In genomic region chr22:20392983-20393704, GRCh38 we compare ENCODE assay signal across 8 cellular contexts. TPM values are rescaled to one million over a fixed set of nuclear protein-coding genes. Genes with fewer than 3 reads are reported as not detected.
DNase-seq lines count a peak whose midpoint lies in the region; ATAC-seq, FAIRE-seq and TF ChIP-seq lines count a peak whose summit lies in the region.

No MANE protein-coding gene starts in this region.

- BruUV-seq in HepG2 (replicated peaks; lab: Mats Ljungman, UMichigan), result no TSS peak

- H3K4me3 ChIP-seq in ascending aorta (peak overlapping the region; percentile 84 to 98), HepG2 (replicated peaks in 1 of 3; ENCODE audit: insufficient read depth in 1 of 3, low read depth in 2 of 3, low read length in 3 of 3) (peak overlapping the region; percentile 59 to 82 (median 82)), thoracic aorta (peak overlapping the region; percentile 93)

- H3K9ac ChIP-seq in HepG2 (ENCODE audit: insufficient read depth, low read depth, low read length), result peak overlapping the region; percentile 76; the same call in 1 of the 2 replicates

- H3K79me2 ChIP-seq in HepG2 (ENCODE audit: insufficient read depth, low read length), result no peaks in the 10 kb centered on the region

- H3K9me3 Mint-ChIP-seq in activated CD4-positive, alpha-beta T cell treated with anti-CD3 and anti-CD28 coated beads, Interleukin-2, amount 10 ng/mL, durations not matched to agents 24 days and 14 days, result no peaks in the 10 kb centered on the region

- in situ Hi-C loops in HepG2 (cut with HindIII; ENCODE audit: extremely low pct_ligation_motif_present, low pct_unique_long_range_greater_than_20kb), result no loop called here

- ATAC-seq in HepG2 (no peak), thoracic aorta (ENCODE audit: insufficient number of reproducible peaks, low FRiP score, low read depth) (no peak)

- TF ChIP-seq CTCF in ascending aorta (IDR thresholded peaks at IDR 0.05), result no peak
- no peak for TF ChIP-seq CTCF in HepG2 (CRISPR knock-in tag; IDR thresholded peaks at IDR 0.05)
- TF ChIP-seq CTCF in thoracic aorta (IDR thresholded peaks at IDR 0.05), result no peak

- peak overlapping the region; percentile 89 for H3K27ac Mint-ChIP-seq in activated CD4-positive, alpha-beta T cell treated with anti-CD3 and anti-CD28 coated beads, Interleukin-2, amount 10 ng/mL, durations not matched to agents 24 days and 14 days

- H3K4me1 Mint-ChIP-seq in activated CD4-positive, alpha-beta T cell treated with anti-CD3 and anti-CD28 coated beads, Interleukin-2, amount 10 ng/mL, durations not matched to agents 24 days and 14 days, result peaks cover 20% of the 10 kb centered on the region

- no peak for DNase-seq in activated CD4-positive, alpha-beta T cell treated with anti-CD3 and anti-CD28 coated beads, Interleukin-2, amount 10 ng/mL, durations not matched to agents 24 days and 14 days
- no peak for DNase-seq in activated CD4-positive, alpha-beta T cell treated with anti-CD3 and anti-CD28 coated beads, Interleukin-2, amount 50 U/mL, for 4 hours
- DNase-seq in ascending aorta (ENCODE audit: low spot score in 2 of 2), result no peak
- DNase-seq in HepG2 (ENCODE audit: low spot score), result no peak
- DNase-seq in thoracic aorta (ENCODE audit: low spot score), result no peak
- DNase-seq in cortex of kidney (lab: John Stamatoyannopoulos, UW), result no peak
- no peak for DNase-seq in HT-29 (ENCODE audit: low spot score)
- DNase-seq in activated CD4-positive, alpha-beta T cell treated with anti-CD3 and anti-CD28 coated beads for 4 hours, result no peak

- peak overlapping the region; percentile 61 to 81 for H3K27ac ChIP-seq in ascending aorta
- no peak overlapping the region for H3K27ac ChIP-seq in HepG2 (ENCODE audit: extremely low read length, insufficient read depth, low read length)
- peak overlapping the region; percentile 71 to 77 for H3K27ac ChIP-seq in thoracic aorta

- peaks cover 2% of the 10 kb centered on the region for H3K27me3 Mint-ChIP-seq in activated CD4-positive, alpha-beta T cell treated with anti-CD3 and anti-CD28 coated beads, Interleukin-2, amount 10 ng/mL, durations not matched to agents 24 days and 14 days

- POLR2A ChIA-PET in HepG2 (lab: Yijun Ruan, JAX), result interaction anchor here (0.6 to 1.5 kb wide), 7 partner anchors 10 to 276 kb away, joined by 3 to 6 read pairs (median 4); partner anchors contain the start of genes DGCR6L and TRMT2A

- H3K4me1 ChIP-seq in ascending aorta, result peaks cover 4 to 18% of the 10 kb centered on the region in 2 donors
- H3K4me1 ChIP-seq in HepG2 (ENCODE audit: insufficient read depth, low read length), result peaks cover 30% of the 10 kb centered on the region
- H3K4me1 ChIP-seq in thoracic aorta (ENCODE audit: control insufficient read depth in 1 of 2, low read depth in 2 of 2), result peaks cover 8 to 19% of the 10 kb centered on the region in 2 donors

- TF ChIP-seq POLR2A in HepG2 (IDR thresholded peaks at IDR 0.05; ENCODE audit: insufficient read depth in 1 of 2, low read depth in 2 of 2, low read length in 2 of 2), result no peak

- WGBS in HepG2 (ENCODE audit: low lambda C conversion rate), result 95% methylated on average over 9 of the region's 23 CpGs

- CTCF ChIA-PET in HepG2 (lab: Yijun Ruan, JAX; ENCODE audit: low intra/inter-chr PET ratio, low total read pairs), result no interaction called here

- H3K36me3 Mint-ChIP-seq in activated CD4-positive, alpha-beta T cell treated with anti-CD3 and anti-CD28 coated beads, Interleukin-2, amount 10 ng/mL, durations not matched to agents 24 days and 14 days (ENCODE audit: low read depth), result peaks cover 8% of the 10 kb centered on the region

- H3K4me3 Mint-ChIP-seq in activated CD4-positive, alpha-beta T cell treated with anti-CD3 and anti-CD28 coated beads, Interleukin-2, amount 10 ng/mL, durations not matched to agents 24 days and 14 days, result peak overlapping the region; percentile 89

- H2AFZ ChIP-seq in HepG2 (ENCODE audit: low read length), result no peak overlapping the region

- no peak for FAIRE-seq in HepG2 (lab: Jason Lieb, UNC)

- H3K36me3 ChIP-seq in ascending aorta (no peaks in the 10 kb centered on the region), HepG2 (replicated peaks in 1 of 2; ENCODE audit: control insufficient read depth in 1 of 2, insufficient read depth in 2 of 2, low read length in 2 of 2) (no peaks in the 10 kb centered on the region; a peak in 1 of 5 replicates), thoracic aorta (no peaks in the 10 kb centered on the region)

- TF ChIP-seq RAD21 in HepG2 (CRISPR knock-in tag; IDR thresholded peaks at IDR 0.05), result no peak

- intact Hi-C loops in activated CD4-positive, alpha-beta T cell treated with anti-CD3 and anti-CD28 coated beads, Interleukin-2, amount 10 ng/mL, durations not matched to agents 24 days and 14 days (cut with micrococcal nuclease), result loop anchor here (5.0 kb wide), 1 partner anchor 71 kb away; the partner anchor contains the start of gene DGCR6L
- intact Hi-C loops in ascending aorta (cut with DNase I), result loop anchor here (1.0 kb wide), 1 partner anchor 73 kb away; the partner anchor contains the start of gene DGCR6L
- intact Hi-C loops in HepG2 (cut with micrococcal nuclease; ENCODE audit: unreplicated experiment), result no loop called here

- TF ChIP-seq EP300 in HepG2 (IDR thresholded peaks at IDR 0.05; ENCODE audit: low read depth in 2 of 2, low read length in 2 of 2), result no peak
- TF ChIP-seq EP300 in HepG2 (CRISPR knock-in tag; IDR thresholded peaks at IDR 0.05; ENCODE audit: borderline replicate concordance), result no peak

- H3K27me3 ChIP-seq in ascending aorta (no peaks in the 10 kb centered on the region), HepG2 (ENCODE audit: control insufficient read depth in 1 of 2, insufficient read depth in 2 of 2, low read length in 2 of 2) (peaks cover 1 to 16% of the 10 kb centered on the region in 2 experiments; a peak in 2 of 5 replicates), thoracic aorta (replicated peaks; ENCODE audit: insufficient read depth) (no peaks in the 10 kb centered on the region)

- peak overlapping the region; percentile 80 for H3K4me2 ChIP-seq in HepG2 (ENCODE audit: low read depth, low read length)

- H3K9me3 ChIP-seq in ascending aorta (no peaks in the 10 kb centered on the region), HepG2 (ENCODE audit: low read length) (no peaks in the 10 kb centered on the region), thoracic aorta (no peaks in the 10 kb centered on the region)

- no peaks in the 10 kb centered on the region for H4K20me1 ChIP-seq in HepG2 (ENCODE audit: insufficient read depth, low read length)

RNA-seq across cellular contexts. Expression of gene ZNF74, which starts 0.8 kb away (rescaled TPM):
- 15.6 and 17.0 TPM in 2 replicates for total RNA-seq in activated CD4-positive, alpha-beta T cell treated with anti-CD3 and anti-CD28 coated beads, Interleukin-2, amount 10 ng/mL, durations not matched to agents 24 days and 14 days
- total RNA-seq in ascending aorta (28.9 TPM), HepG2 (2016; rRNA removed; fragmentation: Illumina TruSeq; extraction: Trizol) (7.4 and 9.1 TPM in 2 replicates), thoracic aorta (10 to 100 TPM in 1 of 2 donors, 1 to 10 TPM in 1; 8.5 to 13.8 TPM)
- total RNA-seq in HepG2 (2016; cell fraction: cytosol; rRNA removed; fragmentation: Illumina TruSeq; extraction: Trizol; ENCODE audit: low read depth), result 2.3 and 2.6 TPM in 2 replicates
- 7.5 and 8.7 TPM in 2 replicates for total RNA-seq in HepG2 (2016; cell fraction: insoluble cytoplasmic fraction; rRNA removed; fragmentation: Illumina TruSeq; extraction: Trizol)
- 6.5 and 7.6 TPM in 2 replicates for total RNA-seq in HepG2 (2016; cell fraction: membrane; rRNA removed; fragmentation: Illumina TruSeq; extraction: Trizol)
- total RNA-seq in HepG2 (2016; cell fraction: nucleus; rRNA removed; fragmentation: Illumina TruSeq; extraction: Trizol), result 5.6 and 6.4 TPM in 2 replicates
- 6.3 and 8.0 TPM in 2 replicates for polyA plus RNA-seq in HepG2 (2011; rRNA removed)
- 6.8 and 8.8 TPM in 2 replicates for polyA plus RNA-seq in HepG2 (2011; cell fraction: cytosol; rRNA removed)
- polyA plus RNA-seq in HepG2 (2011; cell fraction: nucleus; rRNA removed), result 11.9 and 12.4 TPM in 2 replicates
- 4.3 and 6.4 TPM in 2 replicates for polyA plus RNA-seq in HepG2 (2012)
- polyA plus RNA-seq in HepG2 (2016; cell fraction: cytosol; fragmentation: Illumina TruSeq; extraction: Trizol; ENCODE audit: low read depth), result 0.99 and 1.6 TPM in 2 replicates
- 7.3 and 8.1 TPM in 2 replicates for polyA plus RNA-seq in HepG2 (2016; cell fraction: insoluble cytoplasmic fraction; fragmentation: Illumina TruSeq; extraction: Trizol; ENCODE audit: low read depth)
- 3.6 and 4.5 TPM in 2 replicates for polyA plus RNA-seq in HepG2 (2016; cell fraction: membrane; fragmentation: Illumina TruSeq; extraction: Trizol; ENCODE audit: low read depth)
- 13.8 and 14.4 TPM in 2 replicates for polyA plus RNA-seq in HepG2 (2016; cell fraction: nucleus; fragmentation: Illumina TruSeq; extraction: Trizol; ENCODE audit: insufficient read depth, low read depth)
- 6.5 and 20.0 TPM in 2 replicates for polyA minus RNA-seq in HepG2 (2011; rRNA and poly(A)+ RNA removed; ENCODE audit: low replicate concordance)
- polyA minus RNA-seq in HepG2 (2011; cell fraction: cytosol; rRNA and poly(A)+ RNA removed), result 7.4 and 8.5 TPM in 2 replicates
- 3.9 and 4.2 TPM in 2 replicates for polyA minus RNA-seq in HepG2 (2011; cell fraction: nucleus; rRNA and poly(A)+ RNA removed)
- 18.6 and 22.2 TPM in 2 replicates for total RNA-seq in HT-29 (2014; rRNA removed; shearing (Covaris generic))

RNA-seq across cellular contexts. Expression of gene SCARF2, which starts 44.5 kb away (rescaled TPM):
- 0.16 and 0.33 TPM in 2 replicates for total RNA-seq in activated CD4-positive, alpha-beta T cell treated with anti-CD3 and anti-CD28 coated beads, Interleukin-2, amount 10 ng/mL, durations not matched to agents 24 days and 14 days
- 133 TPM for total RNA-seq in ascending aorta
- 1.4 and 3.3 TPM in 2 replicates for total RNA-seq in HepG2 (2016; rRNA removed; fragmentation: Illumina TruSeq; extraction: Trizol)
- 0.91 and 1.2 TPM in 2 replicates for total RNA-seq in HepG2 (2016; cell fraction: cytosol; rRNA removed; fragmentation: Illumina TruSeq; extraction: Trizol; ENCODE audit: low read depth)
- total RNA-seq in HepG2 (2016; cell fraction: insoluble cytoplasmic fraction; rRNA removed; fragmentation: Illumina TruSeq; extraction: Trizol), result 1.2 and 3.8 TPM in 2 replicates
- 3.2 and 3.6 TPM in 2 replicates for total RNA-seq in HepG2 (2016; cell fraction: membrane; rRNA removed; fragmentation: Illumina TruSeq; extraction: Trizol)
- total RNA-seq in HepG2 (2016; cell fraction: nucleus; rRNA removed; fragmentation: Illumina TruSeq; extraction: Trizol), result 3.9 and 5.7 TPM in 2 replicates
- polyA plus RNA-seq in HepG2 (2011; rRNA removed), result 6.2 and 6.9 TPM in 2 replicates
- 3.9 and 8.3 TPM in 2 replicates for polyA plus RNA-seq in HepG2 (2011; cell fraction: cytosol; rRNA removed)
- 27.6 and 34.9 TPM in 2 replicates for polyA plus RNA-seq in HepG2 (2011; cell fraction: nucleus; rRNA removed)
- 3.1 and 5.3 TPM in 2 replicates for polyA plus RNA-seq in HepG2 (2012)
- 1.2 and 1.4 TPM in 2 replicates for polyA plus RNA-seq in HepG2 (2016; cell fraction: cytosol; fragmentation: Illumina TruSeq; extraction: Trizol; ENCODE audit: low read depth)
- polyA plus RNA-seq in HepG2 (2016; cell fraction: insoluble cytoplasmic fraction; fragmentation: Illumina TruSeq; extraction: Trizol; ENCODE audit: low read depth), result 1.7 and 2.6 TPM in 2 replicates
- polyA plus RNA-seq in HepG2 (2016; cell fraction: membrane; fragmentation: Illumina TruSeq; extraction: Trizol; ENCODE audit: low read depth), result 2.8 and 3.9 TPM in 2 replicates
- polyA plus RNA-seq in HepG2 (2016; cell fraction: nucleus; fragmentation: Illumina TruSeq; extraction: Trizol; ENCODE audit: insufficient read depth, low read depth), result 11.7 and 16.2 TPM in 2 replicates
- 0.14 and 12.4 TPM in 2 replicates for polyA minus RNA-seq in HepG2 (2011; rRNA and poly(A)+ RNA removed; ENCODE audit: low replicate concordance)
- polyA minus RNA-seq in HepG2 (2011; cell fraction: cytosol; rRNA and poly(A)+ RNA removed), result 6.0 and 7.1 TPM in 2 replicates
- polyA minus RNA-seq in HepG2 (2011; cell fraction: nucleus; rRNA and poly(A)+ RNA removed), result 3.1 and 4.7 TPM in 2 replicates
- 100 to 1,000 TPM in 1 of 2 donors, 10 to 100 TPM in 1; 49.4 to 108 TPM for total RNA-seq in thoracic aorta
- 0.18 and 0.39 TPM in 2 replicates for total RNA-seq in HT-29 (2014; rRNA removed; shearing (Covaris generic))

Comparison
In these comparisons a context has a peak if more than half of its experiments do, and no peak if none do; other contexts are left out.
1. RNA of gene SCARF2, which starts 44.5 kb away (total RNA-seq): 133 TPM in ascending aorta (single experiment) and 49.4 to 108 TPM in thoracic aorta; 0.91 to 5.7 TPM in HepG2, 0.18 to 0.39 TPM in HT-29 and 0.16 to 0.33 TPM in activated CD4-positive, alpha-beta T cell treated with anti-CD3 and anti-CD28 coated beads, Interleukin-2, amount 10 ng/mL, durations not matched to agents 24 days and 14 days; every median in the first group is over 4 times any median in the second.
2. Peak in every context shown above with its lines, with median percentiles within 50 percentile points of each other: H3K4me3 ChIP-seq.